Comparison of ENCODE assay signal across 18 cellular contexts in genomic region chr17:349666-350065, GRCh38. TPM values are rescaled to one million over a fixed set of nuclear protein-coding genes. Genes with fewer than 3 reads are reported as not detected.
DNase-seq lines count a peak whose midpoint lies in the region; TF ChIP-seq lines count a peak whose summit lies in the region.
"Had no signal": no experiment of that assay in that cellular context is flagged by ENCODE, and none has a peak within 500 bp of the region (broad histone marks: within the 10 kb centered on the region; RNA-seq: fewer than 3 reads in every experiment).

No MANE protein-coding gene starts in this region.

- H3K27me3 ChIP-seq in esophagus muscularis mucosa (no peaks in the 10 kb centered on the region), subcutaneous abdominal adipose tissue (ENCODE audit: control insufficient read depth in 5 of 5, insufficient read depth in 4 of 5, low read length in 5 of 5) (no peaks in the 10 kb centered on the region)

- H3K4me1 ChIP-seq in esophagus muscularis mucosa (peaks cover 31 to 63% (median 44%) of the 10 kb centered on the region in 4 donors), subcutaneous abdominal adipose tissue (ENCODE audit: control insufficient read depth in 5 of 5, insufficient read depth in 5 of 5, low read length in 5 of 5) (peaks cover 16 to 72% (median 62%) of the 10 kb centered on the region in 5 donors)

- 74% methylated on average over 3 of the region's 3 CpGs for whole genome bisulfite sequencing in esophagus muscularis mucosa

- H3K27ac ChIP-seq in RWPE1: peak overlapping the region; percentile 83
- H3K27ac ChIP-seq in esophagus muscularis mucosa (replicated peaks in 1 of 4): peak overlapping the region; percentile 58 to 76 (median 70)
- peak overlapping the region; percentile 86 for H3K27ac ChIP-seq in subcutaneous abdominal adipose tissue (ENCODE audit: low read depth, low read length)

- peak overlapping the region; percentile 35 for H3K27ac Mint-ChIP-seq in mesothelial cell of epicardium
- H3K27ac Mint-ChIP-seq: B cell, T-helper 17 cell had no signal

- TF ChIP-seq CTCF in RWPE1 (conservative IDR thresholded peaks at IDR 0.05; ENCODE audit: low read depth): no peak
- TF ChIP-seq CTCF in esophagus muscularis mucosa (IDR thresholded peaks at IDR 0.05): no peak
- TF ChIP-seq CTCF in mesothelial cell of epicardium (IDR thresholded peaks at IDR 0.05; ENCODE audit: unreplicated experiment): no peak

- CTCF ChIA-PET in RWPE1 (lab: Yijun Ruan, JAX): no interaction called here

- no peak overlapping the region for H3K4me3 ChIP-seq in esophagus muscularis mucosa
- no peak overlapping the region for H3K4me3 ChIP-seq in subcutaneous abdominal adipose tissue (ENCODE audit: low read depth in 1 of 5, low read length in 5 of 5)
- H3K4me3 ChIP-seq: K562 had no signal

- POLR2A ChIA-PET in RWPE1 (lab: Yijun Ruan, JAX; ENCODE audit: low non-redundant PET): no interaction called here

- no peaks in the 10 kb centered on the region for H3K27me3 Mint-ChIP-seq in mesothelial cell of epicardium (ENCODE audit: low read depth)

- peak overlapping the region in 1 of 5 donors; percentile 70 for H3K9ac ChIP-seq in subcutaneous abdominal adipose tissue (ENCODE audit: low read length in 5 of 5)

- H3K4me3 Mint-ChIP-seq in mesothelial cell of epicardium: no peak overlapping the region
- H3K4me3 Mint-ChIP-seq: B cell, neural crest cell, T-helper 17 cell had no signal

- no peaks in the 10 kb centered on the region for H3K9me3 Mint-ChIP-seq in mesothelial cell of epicardium
- H3K9me3 Mint-ChIP-seq: neural crest cell had no signal

- intact Hi-C loops in esophagus muscularis mucosa (cut with DNase I): no loop called here

- DNase-seq in RWPE1 (ENCODE audit: low spot score) (no peak), esophagus muscularis mucosa (ENCODE audit: extremely low spot score) (no peak), mesothelial cell of epicardium (ENCODE audit: low spot score in 2 of 2, unreplicated experiment in 2 of 2) (no peak), SIG-M5 treated with dmso at 0.1 percent for 504 hours (lab: John Stamatoyannopoulos, UW; ENCODE audit: unreplicated experiment) (no peak), SHP77 (lab: John Stamatoyannopoulos, UW) (no peak), OCI-M1 (lab: John Stamatoyannopoulos, UW) (no peak), NCI-H1092 treated with DMSO at 0.1 percent for 48 hours (lab: John Stamatoyannopoulos, UW) (no peak)
- DNase-seq: activated CD4-positive, CD25-positive, alpha-beta regulatory T cell; activated effector memory CD4-positive, alpha-beta T cell treated with Interleukin-2 at 50 U/mL for 16 hours; anterior cingulate cortex; DMS153; NCI-H1092; stimulated activated CD4-positive, alpha-beta T cell treated with anti-CD3 and anti-CD28 coated beads, Interleukin-12 subunit alpha, Interleukin-12 subunit beta, amount 100 ng/mL, for 4 hours; T-helper 17 cell had no signal

- H3K36me3 Mint-ChIP-seq in mesothelial cell of epicardium: no peaks in the 10 kb centered on the region

- no peak for TF ChIP-seq POLR2A in esophagus muscularis mucosa (IDR thresholded peaks at IDR 0.05; ENCODE audit: low read depth)

- peaks cover 50% of the 10 kb centered on the region for H3K4me1 Mint-ChIP-seq in mesothelial cell of epicardium
- H3K4me1 Mint-ChIP-seq: B cell had no signal

- no peak for TF ChIP-seq EP300 in esophagus muscularis mucosa (IDR thresholded peaks at IDR 0.05)

- H3K9me3 ChIP-seq in esophagus muscularis mucosa (no peaks in the 10 kb centered on the region), subcutaneous abdominal adipose tissue (ENCODE audit: control insufficient read depth in 5 of 5, low read length in 5 of 5) (no peaks in the 10 kb centered on the region)

- H3K36me3 ChIP-seq in esophagus muscularis mucosa (no peaks in the 10 kb centered on the region), subcutaneous abdominal adipose tissue (ENCODE audit: control insufficient read depth in 5 of 5, insufficient read depth in 5 of 5, low read length in 5 of 5) (no peaks in the 10 kb centered on the region)

RNA-seq across cellular contexts. Expression of gene RPH3AL, which starts 2.9 kb away (rescaled TPM):
- 10 to 100 TPM in 3 of 4 donors, 1 to 10 TPM in 1; 8.7 to 21.0 (median 14.8) TPM for total RNA-seq in esophagus muscularis mucosa
- 13.6 to 16.9 TPM (median 15.4 TPM) in 3 replicates for total RNA-seq in mesothelial cell of epicardium
